Comparison of ENCODE assay signal across 8 cellular contexts in the genomic region with DNA sequence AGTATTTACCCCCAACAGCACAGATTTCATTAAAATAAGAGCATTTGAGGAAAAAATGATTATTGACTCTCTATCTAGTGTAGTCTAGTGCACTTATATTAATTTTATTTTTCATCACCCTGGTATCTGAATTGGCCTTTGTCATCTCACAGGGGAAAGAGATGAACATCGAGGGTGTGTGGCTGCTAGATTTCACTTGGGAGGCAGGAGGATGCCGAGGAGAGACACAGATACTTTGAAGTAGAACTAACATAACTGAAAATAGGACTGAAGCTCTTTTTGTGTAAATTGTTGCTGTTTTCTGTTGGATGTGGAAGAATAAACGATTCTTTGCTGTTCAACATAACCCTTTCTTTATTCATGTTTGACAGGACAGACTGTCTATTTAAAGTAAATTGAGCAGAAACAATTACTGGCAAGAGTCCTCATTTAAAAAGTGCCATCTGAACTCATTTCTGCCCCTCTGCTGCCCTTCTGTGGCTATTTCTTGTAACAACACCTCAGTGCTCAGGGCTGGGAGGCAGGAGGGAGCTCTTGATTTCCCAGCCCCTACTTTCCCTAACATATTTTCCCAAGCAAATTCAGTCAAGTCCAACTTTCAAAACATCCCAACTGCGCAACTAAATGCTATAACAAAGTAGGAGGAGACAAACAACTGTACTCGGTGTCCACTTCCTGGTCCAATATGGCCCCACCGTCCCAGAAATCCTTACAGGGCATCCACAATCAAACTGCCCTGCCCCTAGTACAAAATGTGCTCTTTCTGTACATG. TPM values are rescaled to one million over a fixed set of nuclear protein-coding genes. Genes with fewer than 3 reads are reported as not detected.
DNase-seq lines count a peak whose midpoint lies in the region; ATAC-seq and TF ChIP-seq lines count a peak whose summit lies in the region.

No MANE protein-coding gene starts in this region.

- H3K9me3 ChIP-seq in right cardiac atrium (ENCODE audit: control insufficient read depth, low read length), result no peaks in the 10 kb centered on the region

- peak; percentile 72 for TF ChIP-seq CTCF in retinal pigment epithelial cell (conservative IDR thresholded peaks at IDR 0.05; ENCODE audit: low read depth, low read length)

- 11% methylated on average over 6 of the region's 6 CpGs for WGBS in right cardiac atrium

- H3K27ac ChIP-seq in angular gyrus (ENCODE audit: low read depth, low read length), result peak overlapping the region; percentile 41
- H3K27ac ChIP-seq in right cardiac atrium (ENCODE audit: low read length), result peak overlapping the region; percentile 17

- H3K4me1 ChIP-seq in right cardiac atrium (ENCODE audit: control insufficient read depth, insufficient read depth, low read length), result no peaks in the 10 kb centered on the region

- DNase-seq in activated CD4-positive, alpha-beta T cell treated with anti-CD3 and anti-CD28 coated beads for 48 hours, result peak; percentile 35
- DNase-seq in activated CD4-positive, alpha-beta T cell treated with anti-CD3 and anti-CD28 coated beads, Interleukin-2, amount 50 U/mL, for 4 hours, result no peak
- peak; percentile 21 for DNase-seq in HK-2 (ENCODE audit: unreplicated experiment)
- DNase-seq in NCI-H774 (lab: John Stamatoyannopoulos, UW), result peak; percentile 48
- peak in 2 of 3 donors; percentile 46 to 76 for DNase-seq in right cardiac atrium
- DNase-seq in retinal pigment epithelial cell (ENCODE audit: low read depth), result peak; percentile 23

- intact Hi-C loops in right cardiac atrium (cut with DNase I), result loop anchor here (5.0 to 10.0 kb wide), 6 partner anchors 170 to 680 kb away; no protein-coding TSS in a partner anchor

- H3K4me3 ChIP-seq in right cardiac atrium (ENCODE audit: low read length) (peak overlapping the region; percentile 26), retinal pigment epithelial cell (ENCODE audit: low read length) (no peak overlapping the region)

- peak; percentile 88 to 91 for ATAC-seq in right cardiac atrium
- no peak for ATAC-seq in HG02798 (IDR thresholded peaks at IDR 0.05; ENCODE audit: poor library complexity, unreplicated experiment)

- H3K27me3 ChIP-seq in right cardiac atrium (ENCODE audit: control insufficient read depth, insufficient read depth), result no peaks in the 10 kb centered on the region

RNA-seq across cellular contexts. Expression of gene LYZL1, which starts 15.6 kb away (rescaled TPM):
- not detected for total RNA-seq in right cardiac atrium
- polyA plus RNA-seq in right cardiac atrium, result not detected

Comparison
In these comparisons a context has a peak if more than half of its experiments do, and no peak if none do; other contexts are left out.
1. DNase-seq: peak in activated CD4-positive, alpha-beta T cell treated with anti-CD3 and anti-CD28 coated beads for 48 hours (single experiment), HK-2 (single experiment), NCI-H774 (single experiment), right cardiac atrium (2 of 3) and retinal pigment epithelial cell (single experiment); none in activated CD4-positive, alpha-beta T cell treated with anti-CD3 and anti-CD28 coated beads, Interleukin-2, amount 50 U/mL, for 4 hours (0 of 2).